ENCODE assay signal across 24 cellular contexts in genomic region chrX:47297874-47298273, GRCh38.
DNase-seq lines count a peak whose midpoint lies in the region; ATAC-seq, FAIRE-seq and TF ChIP-seq lines count a peak whose summit lies in the region.
"Had no signal": no experiment of that assay in that cellular context is flagged by ENCODE, and none has a peak within 500 bp of the region (broad histone marks: within the 10 kb centered on the region; RNA-seq: fewer than 3 reads in every experiment).

No MANE protein-coding gene starts in this region.

- peaks cover 13% of the 10 kb centered on the region in 2 donors for H3K4me1 ChIP-seq in thyroid gland
- H3K4me1 ChIP-seq: BLaER1 treated with 17β-estradiol and CSF1 and Interleukin-3, amounts not matched to agents 10 nM and 100 nM; psoas muscle; vagina had no signal

- FAIRE-seq in RCC 7860 (lab: Jason Lieb, UNC), result no peak
- FAIRE-seq: astrocyte, endothelial cell of umbilical vein, GM12892, TTC549 had no signal

- peak overlapping the region; percentile 80 to 94 (median 90) for H3K27ac ChIP-seq in thyroid gland
- H3K27ac ChIP-seq: BLaER1 treated with 17β-estradiol and CSF1 and Interleukin-3, amounts not matched to agents 10 nM and 100 nM; dorsolateral prefrontal cortex; psoas muscle; vagina had no signal

- WGBS in thyroid gland, 2 donors, result 38 to 43% methylated on average over 5 of the region's 5 CpGs

- H3K27me3 ChIP-seq in thyroid gland, result no peaks in the 10 kb centered on the region
- H3K27me3 ChIP-seq: MG63, vagina had no signal

- no peak for ATAC-seq in GM21367 (IDR thresholded peaks at IDR 0.05; ENCODE audit: unreplicated experiment)
- ATAC-seq: activated CD4-positive, CD25-positive, alpha-beta regulatory T cell treated with anti-CD3 and anti-CD28 coated beads, Interleukin-2, amount 50 U/mL, for 24 hours; psoas muscle had no signal

- TF ChIP-seq POLR2A in thyroid gland (IDR thresholded peaks at IDR 0.05), result peak in 1 of 2 donors; percentile 57

- DNase-seq in HT-29 (ENCODE audit: low spot score) (peak; percentile 65), epithelial cell of esophagus (ENCODE audit: low read depth) (peak; percentile 89), left kidney (ENCODE audit: low read depth, low spot score) (peak; percentile 74), thyroid gland (peak; percentile 73 to 80), RCC 7860 (ENCODE audit: low spot score) (no peak), NCI-H1930 (lab: John Stamatoyannopoulos, UW) (no peak), kidney glomerular epithelial cell (lab: John Stamatoyannopoulos, UW) (no peak)
- DNase-seq: activated CD4-positive, alpha-beta memory T cell treated with anti-CD3 and anti-CD28 coated beads for 36 hours; activated CD8-positive, alpha-beta memory T cell treated with anti-CD3 and anti-CD28 coated beads, Interleukin-2, amount 50 U/mL, for 48 hours; activated naive CD8-positive, alpha-beta T cell treated with anti-CD3 and anti-CD28 coated beads for 36 hours; dorsolateral prefrontal cortex; MG63; NCI-H2107; NCI-H446 treated with DMSO at 0.1 percent for 48 hours; psoas muscle had no signal

- no peaks in the 10 kb centered on the region for H3K36me3 ChIP-seq in thyroid gland
- H3K36me3 ChIP-seq: BLaER1 treated with 17β-estradiol and CSF1 and Interleukin-3, amounts not matched to agents 10 nM and 100 nM; HAP-1; MG63; vagina had no signal

- no peaks in the 10 kb centered on the region for H3K9me3 ChIP-seq in thyroid gland
- H3K9me3 ChIP-seq: HAP-1, MG63, vagina had no signal

- intact Hi-C loops in thyroid gland (cut with DNase I), result no loop called here

- H3K4me3 ChIP-seq in epithelial cell of esophagus (ENCODE audit: low read length), result no peak overlapping the region
- H3K4me3 ChIP-seq in thyroid gland (replicated peaks in 1 of 3), result no peak overlapping the region
- H3K4me3 ChIP-seq: BLaER1 treated with 17β-estradiol and CSF1 and Interleukin-3, amounts not matched to agents 10 nM and 100 nM; dorsolateral prefrontal cortex; HAP-1; MG63; psoas muscle; vagina had no signal

- TF ChIP-seq CTCF in epithelial cell of esophagus (IDR thresholded peaks at IDR 0.05; ENCODE audit: insufficient read depth, low read depth, low read length, missing control alignments), result no peak
- no peak for TF ChIP-seq CTCF in thyroid gland (IDR thresholded peaks at IDR 0.05)

Comparison
In these comparisons a context has a peak if more than half of its experiments do, and no peak if none do; other contexts are left out.
1. DNase-seq: peak in HT-29 (single experiment), epithelial cell of esophagus (single experiment), left kidney (single experiment) and thyroid gland (2 of 2); none in RCC 7860 (single experiment), NCI-H1930 (0 of 2) and kidney glomerular epithelial cell (single experiment).